10 cellular contexts compared by ENCODE assay signal in the genomic region with DNA sequence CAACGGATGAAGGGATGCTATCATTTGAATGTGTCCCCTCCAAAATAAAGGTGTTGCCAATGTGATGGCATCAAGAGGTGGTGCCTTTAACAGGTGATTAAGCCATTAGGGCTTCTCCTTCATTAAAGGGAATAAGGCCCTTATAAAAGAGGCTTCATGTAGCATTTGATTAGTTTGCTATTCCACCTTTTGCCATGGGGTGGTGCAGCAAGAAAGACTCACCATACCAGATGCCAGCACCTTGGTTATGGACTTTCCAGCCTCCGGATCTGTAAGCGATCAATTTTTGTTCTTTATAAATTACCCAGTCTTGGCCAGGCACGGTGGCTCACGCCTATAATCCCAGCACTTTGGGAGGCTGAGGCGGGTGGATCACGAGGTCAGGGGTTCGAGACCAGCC. TPM values are rescaled to one million over a fixed set of nuclear protein-coding genes. Genes with fewer than 3 reads are reported as not detected.
DNase-seq lines count a peak whose midpoint lies in the region; ATAC-seq and TF ChIP-seq lines count a peak whose summit lies in the region.
"Had no signal": no experiment of that assay in that cellular context is flagged by ENCODE, and none has a peak within 500 bp of the region (broad histone marks: within the 10 kb centered on the region; RNA-seq: fewer than 3 reads in every experiment).

No MANE protein-coding gene starts in this region.

- no peak overlapping the region for H2AFZ ChIP-seq in OCI-LY7 (ENCODE audit: low read length)

- no peak overlapping the region for H3K4me2 ChIP-seq in OCI-LY7 (ENCODE audit: low read length)

- no peaks in the 10 kb centered on the region for H3K9me2 ChIP-seq in OCI-LY7 (ENCODE audit: insufficient read depth, low read length)

- no peaks in the 10 kb centered on the region for H4K20me1 ChIP-seq in OCI-LY7 (ENCODE audit: insufficient read depth, low read length)

- no peak for DNase-seq in AG04449 (ENCODE audit: low read depth, low spot score)
- DNase-seq in GM03348 (ENCODE audit: low spot score): peak; percentile 54
- peak; percentile 29 for DNase-seq in OCI-LY7 (ENCODE audit: low spot score)
- DNase-seq in fibroblast of mammary gland (ENCODE audit: low read depth): peak; percentile 59
- no peak for DNase-seq in NCI-H2029 treated with DMSO at 0.1 percent for 48 hours (lab: John Stamatoyannopoulos, UW)
- no peak for DNase-seq in hippocampal formation (lab: John Stamatoyannopoulos, UW)
- DNase-seq: activated naive CD8-positive, alpha-beta T cell treated with anti-CD3 and anti-CD28 coated beads, Interleukin-2, amount 10 ng/mL, durations not matched to agents 7 days and 5 days had no signal

- CTCF ChIA-PET in AG04449 (lab: Yijun Ruan, JAX) (no interaction called here), OCI-LY7 (lab: Charles Lee; ENCODE audit: unreplicated experiment) (no interaction called here)

- H3K4me1 ChIP-seq in OCI-LY7 (ENCODE audit: insufficient read depth, low read length, poor library complexity, severe bottlenecking): no peaks in the 10 kb centered on the region

- no peaks in the 10 kb centered on the region for H3K79me2 ChIP-seq in OCI-LY7 (ENCODE audit: insufficient read depth, low read depth, low read length)

- no peaks in the 10 kb centered on the region for H3K9me3 ChIP-seq in OCI-LY7 (ENCODE audit: low read length)

- TF ChIP-seq CTCF in AG04449 (IDR thresholded peaks at IDR 0.05; ENCODE audit: insufficient read depth, low read length, missing control alignments) (peak; percentile 7), OCI-LY7 (conservative IDR thresholded peaks at IDR 0.05; ENCODE audit: low read length) (peak; percentile 56), fibroblast of mammary gland (conservative IDR thresholded peaks at IDR 0.05; ENCODE audit: control insufficient read depth, insufficient read depth, low read depth, low read length) (peak; percentile 48)

- intact Hi-C loops in OCI-LY7 (cut with micrococcal nuclease; ENCODE audit: unreplicated experiment): no loop called here

- H3K4me3 ChIP-seq in AG04449 (ENCODE audit: low read depth, low read length): no peak overlapping the region
- H3K4me3 ChIP-seq in OCI-LY7 (ENCODE audit: low read depth, low read length, poor library complexity, severe bottlenecking): no peak overlapping the region
- no peak overlapping the region for H3K4me3 ChIP-seq in fibroblast of mammary gland (ENCODE audit: control insufficient read depth, low read depth, low read length)

- H3K27ac ChIP-seq in OCI-LY7 (ENCODE audit: low read depth, low read length, poor library complexity, severe bottlenecking): no peak overlapping the region

- H3K36me3 ChIP-seq in OCI-LY7 (ENCODE audit: insufficient read depth, low read length): no peaks in the 10 kb centered on the region

- ATAC-seq in GM18873 (IDR thresholded peaks at IDR 0.05; ENCODE audit: low FRiP score, unreplicated experiment) (no peak), HG02759 (IDR thresholded peaks at IDR 0.05; ENCODE audit: unreplicated experiment) (no peak)
- ATAC-seq: Right ventricle myocardium inferior had no signal

- POLR2A ChIA-PET in AG04449 (lab: Yijun Ruan, JAX) (no interaction called here), OCI-LY7 (lab: Charles Lee) (no interaction called here)

- no TSS peak for BruUV-seq in OCI-LY7 (replicated peaks; lab: Mats Ljungman, UMichigan)

RNA-seq across cellular contexts. Expression of gene SLC25A43, which starts 7.9 kb away (rescaled TPM):
- 10.6 and 13.7 TPM in 2 replicates for total RNA-seq in OCI-LY7 (2014; rRNA removed; shearing (Covaris generic))
- total RNA-seq in OCI-LY7 (2022): 14.3 and 15.6 TPM in 2 replicates

Comparison
In these comparisons a context has a peak if more than half of its experiments do, and no peak if none do; other contexts are left out.
1. DNase-seq: peak in GM03348 (single experiment), OCI-LY7 (single experiment) and fibroblast of mammary gland (single experiment); none in AG04449 (single experiment), NCI-H2029 treated with DMSO at 0.1 percent for 48 hours (single experiment) and hippocampal formation (0 of 2).
2. Peak in every context shown above with its lines, with median percentiles within 50 percentile points of each other: CTCF ChIP-seq.